In the genomic region with DNA sequence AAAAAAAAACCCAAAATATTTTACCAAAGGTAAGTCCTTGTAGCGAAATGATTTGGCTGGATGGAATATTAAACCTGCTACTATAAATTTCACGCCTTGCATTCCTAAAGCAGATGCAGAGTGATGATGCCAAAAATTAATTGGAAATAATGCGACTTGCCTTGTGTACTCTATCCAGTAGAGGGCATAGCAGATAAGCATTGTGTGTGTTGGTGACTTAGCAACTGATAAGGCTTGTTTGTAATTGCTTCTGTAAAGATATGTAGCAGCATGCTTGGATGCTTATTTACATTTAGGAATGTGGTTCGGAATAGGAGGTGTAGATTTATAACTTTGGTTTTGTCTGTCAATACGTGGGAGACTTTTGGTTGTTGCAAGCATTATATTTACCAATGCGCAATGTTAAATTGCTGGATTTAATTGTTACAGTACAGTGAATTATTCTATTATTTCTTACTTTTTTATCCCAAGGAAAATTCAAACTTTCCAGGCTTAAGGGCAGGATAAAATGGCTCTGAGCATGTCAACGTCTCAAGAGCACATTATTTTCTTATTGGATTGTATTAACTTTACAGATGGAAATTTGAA, we compare ENCODE assay signal across 9 cellular contexts.
DNase-seq lines count a peak whose midpoint lies in the region; ATAC-seq, FAIRE-seq and TF ChIP-seq lines count a peak whose summit lies in the region.
"Had no signal": no experiment of that assay in that cellular context is flagged by ENCODE, and none has a peak within 500 bp of the region (broad histone marks: within the 10 kb centered on the region; RNA-seq: fewer than 3 reads in every experiment).

No MANE protein-coding gene starts in this region.

- no peak for TF ChIP-seq POLR2A in H1 (IDR thresholded peaks at IDR 0.05; ENCODE audit: control extremely low read depth in 1 of 2, low read depth in 2 of 2, low read length in 2 of 2)
- TF ChIP-seq POLR2A in sigmoid colon (IDR thresholded peaks at IDR 0.05), result no peak

- H3K27ac ChIP-seq in H1 (ENCODE audit: low read depth, low read length) (no peak overlapping the region), sigmoid colon (no peak overlapping the region)
- H3K27ac ChIP-seq in CD8-positive, alpha-beta memory T cell (ENCODE audit: low read depth, low read length), result no peak overlapping the region

- CTCF ChIA-PET in H1 (lab: Charles Lee; ENCODE audit: partially characterized antibody), result interaction anchor here (0.6 to 2.0 kb wide), 16 partner anchors 9 to 523 kb away, joined by 3 to 17 read pairs (median 3); no protein-coding TSS in a partner anchor
- CTCF ChIA-PET in CD8-positive, alpha-beta memory T cell (lab: Charles Lee), result no interaction called here

- H3K27me3 ChIP-seq in H1 (replicated peaks in 1 of 4; ENCODE audit: control insufficient read depth in 3 of 4, extremely low read depth in 1 of 4, insufficient read depth in 3 of 4, low read length in 3 of 4) (peaks cover 0 to 2% (median 0%) of the 10 kb centered on the region in 4 experiments; a peak in 2 of 7 replicates), sigmoid colon (no peaks in the 10 kb centered on the region)
- H3K27me3 ChIP-seq in CD8-positive, alpha-beta memory T cell (ENCODE audit: insufficient read depth, low read length, poor library complexity, severe bottlenecking), result no peaks in the 10 kb centered on the region

- H2AK5ac ChIP-seq in H1 (ENCODE audit: low read depth, low read length), result no peak overlapping the region

- H3K4me1 ChIP-seq in H1 (replicated peaks in 1 of 4; ENCODE audit: control insufficient read depth in 3 of 4, insufficient read depth in 4 of 4, low read length in 3 of 4), result peaks cover 0 to 7% (median 3%) of the 10 kb centered on the region in 4 experiments; a peak in 6 of 7 replicates
- no peaks in the 10 kb centered on the region for H3K4me1 ChIP-seq in sigmoid colon
- no peaks in the 10 kb centered on the region for H3K4me1 ChIP-seq in CD8-positive, alpha-beta memory T cell (ENCODE audit: insufficient read depth, low read length)

- no peak overlapping the region for H3K4ac ChIP-seq in H1 (replicated peaks; ENCODE audit: insufficient read length, low read depth, low read length)

- peaks cover 1% of the 10 kb centered on the region for H3K9me3 Mint-ChIP-seq in nephron
- H3K9me3 Mint-ChIP-seq in CD8-positive, alpha-beta memory T cell, result peaks cover 0 to 10% (median 2%) of the 10 kb centered on the region in 5 donors

- TF ChIP-seq EP300 in H1 (IDR thresholded peaks at IDR 0.05; ENCODE audit: borderline replicate concordance in 1 of 2, low read depth in 2 of 2, low read length in 2 of 2) (no peak), sigmoid colon (IDR thresholded peaks at IDR 0.05) (no peak)

- no peak overlapping the region for H3K4me3 Mint-ChIP-seq in nephron
- H3K4me3 Mint-ChIP-seq in CD8-positive, alpha-beta memory T cell, result no peak overlapping the region
- H3K4me3 Mint-ChIP-seq: naive thymus-derived CD4-positive, alpha-beta T cell had no signal

- H3K27ac Mint-ChIP-seq in nephron, result no peak overlapping the region
- H3K27ac Mint-ChIP-seq in CD8-positive, alpha-beta memory T cell, result no peak overlapping the region
- H3K27ac Mint-ChIP-seq: naive thymus-derived CD4-positive, alpha-beta T cell had no signal

- no peaks in the 10 kb centered on the region; a peak in 1 of 4 replicates for H3K79me2 ChIP-seq in H1 (ENCODE audit: control insufficient read depth in 1 of 2, insufficient read depth in 2 of 2, low read length in 2 of 2)

- H3K14ac ChIP-seq in H1 (ENCODE audit: insufficient read length), result no peak overlapping the region

- POLR2A ChIA-PET in H1 (lab: Charles Lee; ENCODE audit: partially characterized antibody), result interaction anchor here (0.6 to 1.4 kb wide), 2 partner anchors 87 to 146 kb away, joined by 3 to 4 read pairs; no protein-coding TSS in a partner anchor
- POLR2A ChIA-PET in CD8-positive, alpha-beta memory T cell (lab: Charles Lee), result no interaction called here

- H3K4me1 Mint-ChIP-seq in nephron, result peaks cover 11% of the 10 kb centered on the region
- H3K4me1 Mint-ChIP-seq in CD8-positive, alpha-beta memory T cell, result no peaks in the 10 kb centered on the region
- H3K4me1 Mint-ChIP-seq: naive thymus-derived CD4-positive, alpha-beta T cell had no signal

- no peaks in the 10 kb centered on the region for H3K79me1 ChIP-seq in H1 (ENCODE audit: low read depth, low read length)

- H3K23me2 ChIP-seq in H1 (ENCODE audit: low read depth, low read length), result no peaks in the 10 kb centered on the region

- H4K8ac ChIP-seq in H1 (ENCODE audit: extremely low read depth, insufficient read depth, low read length), result no peak overlapping the region

- no peak for ATAC-seq in HG03342 (IDR thresholded peaks at IDR 0.05; ENCODE audit: unreplicated experiment)
- ATAC-seq: naive thymus-derived CD4-positive, alpha-beta T cell had no signal

- FAIRE-seq in H1 (lab: Jason Lieb, UNC), result peak; percentile 90

- H3K27me3 Mint-ChIP-seq in nephron (ENCODE audit: low read depth), result peaks cover 14% of the 10 kb centered on the region
- H3K27me3 Mint-ChIP-seq in CD8-positive, alpha-beta memory T cell, result no peaks in the 10 kb centered on the region

- intact Hi-C loops in sigmoid colon (cut with DNase I), result loop anchor here (10.0 kb wide), 1 partner anchor 655 kb away; no protein-coding TSS in a partner anchor

- DNase-seq in DMS79 treated with DMSO at 0.1 percent for 48 hours (lab: John Stamatoyannopoulos, UW) (peak; percentile 92), HPDE6-E6E7 (ENCODE audit: extremely low spot score) (peak; percentile 62), NCI-H82 treated with DMSO at 0.1 percent for 48 hours (lab: John Stamatoyannopoulos, UW; ENCODE audit: unreplicated experiment) (peak; percentile 99), H1 (ENCODE audit: low read depth in 1 of 2, low spot score in 2 of 2) (no peak), sigmoid colon (no peak)
- DNase-seq in CD8-positive, alpha-beta memory T cell, result no peak

- H3K23ac ChIP-seq in H1 (ENCODE audit: insufficient read length), result no peak overlapping the region

- no peak overlapping the region for H2AFZ ChIP-seq in H1 (ENCODE audit: low read length)

- no peaks in the 10 kb centered on the region for H4K20me1 ChIP-seq in H1 (replicated peaks in 1 of 2; ENCODE audit: control insufficient read depth in 1 of 2, insufficient read depth in 2 of 2, low read length in 2 of 2)

- H4K91ac ChIP-seq in H1 (replicated peaks; ENCODE audit: insufficient read length, low read length), result no peak overlapping the region

- no peak overlapping the region for H3K18ac ChIP-seq in H1 (ENCODE audit: extremely low read depth, low read length)

- H3K36me3 ChIP-seq in H1 (ENCODE audit: control insufficient read depth in 2 of 4, insufficient read depth in 4 of 4, low read length in 3 of 4) (no peaks in the 10 kb centered on the region), sigmoid colon (no peaks in the 10 kb centered on the region)
- no peaks in the 10 kb centered on the region for H3K36me3 ChIP-seq in CD8-positive, alpha-beta memory T cell (ENCODE audit: insufficient read depth, low read length)

- H3K9ac ChIP-seq in H1 (replicated peaks in 1 of 4; ENCODE audit: extremely low read depth in 1 of 4, low read depth in 3 of 4, low read length in 3 of 4), result no peak overlapping the region

- H2BK12ac ChIP-seq in H1 (ENCODE audit: low read depth, low read length), result no peak overlapping the region

- no peak overlapping the region for H4K5ac ChIP-seq in H1 (ENCODE audit: insufficient read length, low read depth, low read length)

- H2BK120ac ChIP-seq in H1 (replicated peaks; ENCODE audit: low read depth, low read length), result no peak overlapping the region

- TF ChIP-seq RAD21 in H1 (IDR thresholded peaks at IDR 0.05 in 1 of 2, conservative IDR thresholded peaks at IDR 0.05 in 1 of 2; ENCODE audit: low read depth in 2 of 2, low read length in 2 of 2), result peak; percentile 88 to 90

- H3K56ac ChIP-seq in H1 (replicated peaks; ENCODE audit: insufficient read length, low read depth, low read length), result no peak overlapping the region

- TF ChIP-seq CTCF in H1 (IDR thresholded peaks at IDR 0.05; ENCODE audit: control extremely low read depth in 1 of 3, insufficient read depth in 1 of 3, low read depth in 1 of 3, low read length in 3 of 3) (peak in 2 of 3 experiments; percentile 55 to 81; a peak in 3 of 4 replicates), nephron (IDR thresholded peaks at IDR 0.05; ENCODE audit: unreplicated experiment in 3 of 3) (peak; percentile 69 to 73 (median 73)), sigmoid colon (IDR thresholded peaks at IDR 0.05) (peak in 1 of 4 experiments; percentile 19)

- H3K9me3 ChIP-seq in H1 (ENCODE audit: insufficient read depth in 2 of 2, low read depth in 1 of 2, low read length in 1 of 2) (no peaks in the 10 kb centered on the region), sigmoid colon (no peaks in the 10 kb centered on the region)
- H3K9me3 ChIP-seq in CD8-positive, alpha-beta memory T cell (ENCODE audit: low read length), result no peaks in the 10 kb centered on the region

- 39% methylated on average over 7 of the region's 7 CpGs; no CpG with 5 or more reads in 1 of the 2 experiments for WGBS in H1 (ENCODE audit: extremely low coverage in 1 of 2, insufficient coverage in 1 of 2, insufficient read length in 1 of 2, insufficient replicate concordance in 2 of 2, low coverage in 1 of 2, low lambda C conversion rate in 2 of 2, missing lambda C conversion rate in 1 of 2), 2 experiments
- WGBS in sigmoid colon, 2 donors, result 21 to 41% methylated on average over 7 of the region's 7 CpGs

- no peaks in the 10 kb centered on the region for H3K36me3 Mint-ChIP-seq in nephron (ENCODE audit: low read depth)
- H3K36me3 Mint-ChIP-seq in CD8-positive, alpha-beta memory T cell, result peaks cover 0 to 4% (median 3%) of the 10 kb centered on the region in 3 donors

- no peak overlapping the region for H2BK20ac ChIP-seq in H1 (ENCODE audit: low read length)

- H3K4me2 ChIP-seq in H1 (ENCODE audit: insufficient read depth in 1 of 2, low read depth in 2 of 2, low read length in 2 of 2), result no peak overlapping the region

- no peak overlapping the region for H3K4me3 ChIP-seq in H1 (ENCODE audit: extremely low read depth in 1 of 4, insufficient read depth in 2 of 4, low read depth in 3 of 4, low read length in 4 of 4)
- no peak overlapping the region for H3K4me3 ChIP-seq in sigmoid colon
- H3K4me3 ChIP-seq in CD8-positive, alpha-beta memory T cell (ENCODE audit: low read length), result no peak overlapping the region

- no peak overlapping the region for H2BK5ac ChIP-seq in H1 (ENCODE audit: low read depth, low read length)

- no peak overlapping the region for H2BK15ac ChIP-seq in H1 (ENCODE audit: low read length)

TF ChIP-seq in H1, 55 proteins besides CTCF, POLR2A, EP300 and RAD21:
- TF ChIP-seq TEAD4 (IDR thresholded peaks at IDR 0.05; ENCODE audit: low read depth, low read length) (0 out of 2 replicates have a peak, but pooled peaks have one; percentile 3), SRF (IDR thresholded peaks at IDR 0.05; ENCODE audit: low read depth, low read length) (no peak)

Comparison
In these comparisons a context has a peak if more than half of its experiments do, and no peak if none do; other contexts are left out.
1. DNase-seq: peak in DMS79 treated with DMSO at 0.1 percent for 48 hours (single experiment), HPDE6-E6E7 (single experiment) and NCI-H82 treated with DMSO at 0.1 percent for 48 hours (single experiment); none in H1 (0 of 2), sigmoid colon (single experiment) and CD8-positive, alpha-beta memory T cell (0 of 5).